Comparison of ENCODE assay signal across 8 cellular contexts in genomic region chr11:76577199-76577920, GRCh38.
A peak's percentile ranks its signal among the peaks of the same experiment; 100 is the strongest.
DNase-seq lines count a peak whose midpoint lies in the region; ATAC-seq and TF ChIP-seq lines count a peak whose summit lies in the region.

No MANE protein-coding gene starts in this region.

- H3K27ac ChIP-seq in brain microvascular endothelial cell (peak overlapping the region; percentile 71), suprapubic skin (peak overlapping the region; percentile 33)

- H3K4me1 ChIP-seq in suprapubic skin, result peaks cover 14% of the 10 kb centered on the region

- H3K4me3 ChIP-seq in brain microvascular endothelial cell (ENCODE audit: low read depth, low read length) (no peak overlapping the region), suprapubic skin (no peak overlapping the region)

- 80% methylated on average over 8 of the region's 12 CpGs for WGBS in suprapubic skin

- intact Hi-C loops in left colon (cut with DNase I, micrococcal nuclease), result loop anchor here in 1 of 2 donors (10.0 kb wide), 1 partner anchor 97 kb away; the partner anchor contains the start of gene LRRC32

- TF ChIP-seq EP300 in suprapubic skin (IDR thresholded peaks at IDR 0.05), result no peak

- ATAC-seq in left colon, result peak; percentile 93
- no peak for ATAC-seq in GM19328 (IDR thresholded peaks at IDR 0.05; ENCODE audit: unreplicated experiment)
- no peak for ATAC-seq in HG03097 (IDR thresholded peaks at IDR 0.05; ENCODE audit: low FRiP score, unreplicated experiment)

- H3K9me3 ChIP-seq in suprapubic skin, result no peaks in the 10 kb centered on the region

- no peak for TF ChIP-seq POLR2A in suprapubic skin (IDR thresholded peaks at IDR 0.05)

- in situ Hi-C loops in brain microvascular endothelial cell (cut with HindIII; ENCODE audit: low pct_ligation_motif_present, low sequenced_read_pairs), result no loop called here

- H3K27me3 ChIP-seq in brain microvascular endothelial cell (replicated peaks) (no peaks in the 10 kb centered on the region), suprapubic skin (no peaks in the 10 kb centered on the region)

- H3K36me3 ChIP-seq in brain microvascular endothelial cell (replicated peaks), result no peaks in the 10 kb centered on the region
- no peaks in the 10 kb centered on the region for H3K36me3 ChIP-seq in suprapubic skin

- TF ChIP-seq CTCF in brain microvascular endothelial cell (IDR thresholded peaks at IDR 0.05; ENCODE audit: low read depth, low read length, missing control alignments) (no peak), suprapubic skin (IDR thresholded peaks at IDR 0.05) (no peak)

- DNase-seq in HS-5 (ENCODE audit: low read depth) (peak; percentile 28), brain microvascular endothelial cell (peak; percentile 77), left colon (peak; percentile 59 to 76), suprapubic skin (ENCODE audit: low spot score in 2 of 2) (no peak), T-helper 2 cell (no peak)
- DNase-seq in activated effector memory CD4-positive, alpha-beta T cell treated with Interleukin-2 at 50 U/mL for 16 hours, result no peak

Comparison
In these comparisons a context has a peak if more than half of its experiments do, and no peak if none do; other contexts are left out.
1. DNase-seq: peak in HS-5 (single experiment), brain microvascular endothelial cell (single experiment) and left colon (2 of 2); none in suprapubic skin (0 of 2), T-helper 2 cell (0 of 5) and activated effector memory CD4-positive, alpha-beta T cell treated with Interleukin-2 at 50 U/mL for 16 hours (single experiment).